26 cellular contexts compared by ENCODE assay signal in the genomic region with DNA sequence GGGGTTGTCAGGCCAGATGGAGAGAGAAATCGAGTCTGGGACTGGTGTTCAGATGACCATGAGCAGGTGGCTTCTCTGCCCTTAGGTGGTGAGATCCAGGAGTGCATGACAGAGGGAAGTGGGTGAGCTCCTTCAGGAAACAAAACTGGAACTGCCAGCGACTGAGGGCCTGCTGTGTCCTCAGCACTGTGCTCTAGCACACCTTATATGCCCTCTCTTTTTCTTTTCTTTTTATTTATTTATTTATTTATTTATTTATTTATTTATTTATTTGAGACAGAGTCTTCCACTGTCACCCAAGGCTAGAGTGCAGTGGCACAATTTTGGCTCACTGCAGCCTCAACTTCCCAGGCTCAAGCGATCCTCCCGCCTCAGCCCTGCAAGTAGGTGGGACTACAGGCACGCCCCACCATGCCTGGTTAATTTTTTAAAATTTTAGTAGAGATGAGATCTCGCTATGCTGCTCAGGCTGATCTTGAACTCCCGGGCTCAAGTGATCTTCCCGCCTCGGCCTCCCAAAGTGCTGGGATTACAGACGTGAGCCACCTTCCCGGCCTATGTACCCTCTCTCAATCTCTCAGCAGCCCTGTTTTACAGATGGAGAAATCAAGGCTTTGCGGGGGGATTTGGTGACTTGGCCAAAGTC. TPM values are rescaled to one million over a fixed set of nuclear protein-coding genes. Genes with fewer than 3 reads are reported as not detected.
A peak's percentile ranks its signal among the peaks of the same experiment; 100 is the strongest.
DNase-seq lines count a peak whose midpoint lies in the region; ATAC-seq and TF ChIP-seq lines count a peak whose summit lies in the region.
"Had no signal": no experiment of that assay in that cellular context is flagged by ENCODE, and none has a peak within 500 bp of the region (broad histone marks: within the 10 kb centered on the region; RNA-seq: fewer than 3 reads in every experiment).

No MANE protein-coding gene starts in this region.

- POLR2A ChIA-PET in HEK293 (lab: Yijun Ruan, JAX), result no interaction called here

- no peak for TF ChIP-seq EP300 in gastroesophageal sphincter (IDR thresholded peaks at IDR 0.05)

- H3K4me3 Mint-ChIP-seq in stimulated activated naive CD8-positive, alpha-beta T cell treated with anti-CD3 and anti-CD28 coated beads, Interleukin-15, amount 100 ng/mL, for 72 hours, result no peak overlapping the region
- H3K4me3 Mint-ChIP-seq: activated CD8-positive, alpha-beta T cell treated with anti-CD3 and anti-CD28 coated beads for 36 hours; B cell; natural killer cell treated with Interleukin-12 subunit alpha and Interleukin-12 subunit beta and Interleukin-15 and Interleukin-18, amount 100 ng/mL, for 72 hours; stimulated activated effector memory CD8-positive, alpha-beta T cell treated with anti-CD3 and anti-CD28 coated beads, Interleukin-12 subunit alpha, Interleukin-12 subunit beta, amount 100 ng/mL, for 72 hours had no signal

- no peaks in the 10 kb centered on the region for H3K4me1 Mint-ChIP-seq in stimulated activated naive CD8-positive, alpha-beta T cell treated with anti-CD3 and anti-CD28 coated beads, Interleukin-15, amount 100 ng/mL, for 72 hours
- H3K4me1 Mint-ChIP-seq: stimulated activated effector memory CD8-positive, alpha-beta T cell treated with anti-CD3 and anti-CD28 coated beads, Interleukin-12 subunit alpha, Interleukin-12 subunit beta, amount 100 ng/mL, for 72 hours had no signal

- peaks cover 24% of the 10 kb centered on the region for H3K27me3 Mint-ChIP-seq in stimulated activated naive CD8-positive, alpha-beta T cell treated with anti-CD3 and anti-CD28 coated beads, Interleukin-15, amount 100 ng/mL, for 72 hours

- 67 to 74% methylated on average over 3 to 5 of the region's 12 CpGs for WGBS in gastroesophageal sphincter (ENCODE audit: low coverage in 1 of 2), 2 donors

- H3K27ac Mint-ChIP-seq in stimulated activated naive CD8-positive, alpha-beta T cell treated with anti-CD3 and anti-CD28 coated beads, Interleukin-15, amount 100 ng/mL, for 72 hours, result no peak overlapping the region
- H3K27ac Mint-ChIP-seq: activated CD8-positive, alpha-beta T cell treated with anti-CD3 and anti-CD28 coated beads for 36 hours; activated naive CD4-positive, alpha-beta T cell treated with anti-CD3 and anti-CD28 coated beads, Interleukin-2, amount 50 U/mL, for 72 hours; B cell; natural killer cell treated with Interleukin-12 subunit alpha and Interleukin-12 subunit beta and Interleukin-15 and Interleukin-18, amount 100 ng/mL, for 72 hours; stimulated activated effector memory CD8-positive, alpha-beta T cell treated with anti-CD3 and anti-CD28 coated beads, Interleukin-12 subunit alpha, Interleukin-12 subunit beta, amount 100 ng/mL, for 72 hours had no signal

- H3K36me3 ChIP-seq in HEK293 (ENCODE audit: control insufficient read depth in 2 of 2, insufficient read depth in 1 of 2, low read length in 2 of 2) (no peaks in the 10 kb centered on the region), gastroesophageal sphincter (no peaks in the 10 kb centered on the region), stomach smooth muscle (ENCODE audit: control insufficient read depth in 2 of 2, insufficient read depth in 2 of 2, low read length in 2 of 2) (no peaks in the 10 kb centered on the region)
- H3K36me3 ChIP-seq: lower lobe of right lung had no signal

- H3K27ac ChIP-seq in HEK293 (ENCODE audit: extremely low read depth, low read depth, low read length), result no peak overlapping the region
- peak overlapping the region in 3 of 4 donors; percentile 24 to 60 (median 57) for H3K27ac ChIP-seq in gastroesophageal sphincter
- peak overlapping the region; percentile 60 for H3K27ac ChIP-seq in stomach smooth muscle (ENCODE audit: low read length)
- H3K27ac ChIP-seq: lower lobe of right lung, RWPE1 had no signal

- no peak overlapping the region for H3K9ac ChIP-seq in stomach smooth muscle (ENCODE audit: low read length in 2 of 2)

- DNase-seq in NCI-H510A treated with DMSO at 0.1 percent for 48 hours (lab: John Stamatoyannopoulos, UW) (peak; percentile 42), NCI-H510A (lab: John Stamatoyannopoulos, UW) (no peak), OCI-M2 (lab: John Stamatoyannopoulos, UW; ENCODE audit: unreplicated experiment) (no peak), NCI-H526 (lab: John Stamatoyannopoulos, UW) (no peak)
- DNase-seq in stimulated activated naive CD8-positive, alpha-beta T cell treated with anti-CD3 and anti-CD28 coated beads, Interleukin-15, amount 100 ng/mL, for 72 hours, result no peak
- DNase-seq: activated CD8-positive, alpha-beta T cell treated with anti-CD3 and anti-CD28 coated beads for 36 hours; GF-D8; H7; lower lobe of right lung; NCI-H187; NCI-H226; stimulated activated CD4-positive, alpha-beta T cell treated with anti-CD3 and anti-CD28 coated beads, Interleukin-12 subunit alpha, Interleukin-12 subunit beta, amount 100 ng/mL, for 4 hours; stimulated activated CD4-positive, alpha-beta T cell treated with anti-CD3 and anti-CD28 coated beads, Interleukin-4, amount 100 ng/mL, for 1 hour; T-helper 2 cell had no signal

- no peak for TF ChIP-seq POLR2A in gastroesophageal sphincter (IDR thresholded peaks at IDR 0.05)

- no peaks in the 10 kb centered on the region for H3K4me1 ChIP-seq in HEK293 (ENCODE audit: control insufficient read depth, insufficient read depth, low read length)
- peaks cover 0 to 38% (median 0%) of the 10 kb centered on the region in 3 donors for H3K4me1 ChIP-seq in gastroesophageal sphincter
- H3K4me1 ChIP-seq in stomach smooth muscle (ENCODE audit: control insufficient read depth, insufficient read depth, low read length), result peaks cover 14% of the 10 kb centered on the region

- CTCF ChIA-PET in HEK293 (lab: Yijun Ruan, JAX), result interaction anchor here (1.4 kb wide), 1 partner anchor 9 kb away, joined by 3 read pairs; no protein-coding TSS in a partner anchor

- no peak for TF ChIP-seq CTCF in HEK293 (tag by site-specific recombination; IDR thresholded peaks at IDR 0.05)
- no peak for TF ChIP-seq CTCF in gastroesophageal sphincter (IDR thresholded peaks at IDR 0.05)

- H3K27me3 ChIP-seq in gastroesophageal sphincter (no peaks in the 10 kb centered on the region), stomach smooth muscle (ENCODE audit: control insufficient read depth in 1 of 2, insufficient read depth in 2 of 2, low read length in 2 of 2) (no peaks in the 10 kb centered on the region)

- no peaks in the 10 kb centered on the region for H3K9me3 Mint-ChIP-seq in stimulated activated naive CD8-positive, alpha-beta T cell treated with anti-CD3 and anti-CD28 coated beads, Interleukin-15, amount 100 ng/mL, for 72 hours
- H3K9me3 Mint-ChIP-seq: activated naive CD4-positive, alpha-beta T cell treated with anti-CD3 and anti-CD28 coated beads, Interleukin-2, amount 50 U/mL, for 72 hours; natural killer cell treated with Interleukin-12 subunit alpha and Interleukin-12 subunit beta and Interleukin-15 and Interleukin-18, amount 100 ng/mL, for 72 hours; stimulated activated effector memory CD8-positive, alpha-beta T cell treated with anti-CD3 and anti-CD28 coated beads, Interleukin-12 subunit alpha, Interleukin-12 subunit beta, amount 100 ng/mL, for 72 hours had no signal

- no peaks in the 10 kb centered on the region for H3K9me3 ChIP-seq in HEK293 (ENCODE audit: control insufficient read depth, insufficient read depth, low read depth, low read length)
- peaks cover 0 to 7% (median 0%) of the 10 kb centered on the region in 3 donors for H3K9me3 ChIP-seq in gastroesophageal sphincter
- H3K9me3 ChIP-seq in stomach smooth muscle (ENCODE audit: control insufficient read depth in 2 of 2, low read length in 2 of 2), result peaks cover 0 to 5% of the 10 kb centered on the region in 2 donors

- peak; percentile 26 for ATAC-seq in gastroesophageal sphincter
- ATAC-seq in stimulated activated naive CD8-positive, alpha-beta T cell treated with anti-CD3 and anti-CD28 coated beads, Interleukin-15, amount 100 ng/mL, for 72 hours, result no peak
- ATAC-seq: activated CD8-positive, alpha-beta T cell treated with anti-CD3 and anti-CD28 coated beads for 36 hours; activated naive CD4-positive, alpha-beta T cell treated with anti-CD3 and anti-CD28 coated beads, Interleukin-2, amount 50 U/mL, for 72 hours; K562; natural killer cell treated with Interleukin-12 subunit alpha and Interleukin-12 subunit beta and Interleukin-15 and Interleukin-18, amount 100 ng/mL, for 72 hours; stimulated activated effector memory CD8-positive, alpha-beta T cell treated with anti-CD3 and anti-CD28 coated beads, Interleukin-12 subunit alpha, Interleukin-12 subunit beta, amount 100 ng/mL, for 72 hours had no signal

- no peak overlapping the region for H3K4me3 ChIP-seq in HEK293 (ENCODE audit: low read depth, low read length)
- no peak overlapping the region for H3K4me3 ChIP-seq in gastroesophageal sphincter
- H3K4me3 ChIP-seq in stomach smooth muscle (ENCODE audit: low read length in 2 of 2), result no peak overlapping the region
- H3K4me3 ChIP-seq: K562, lower lobe of right lung had no signal

TF ChIP-seq in HEK293, 187 proteins besides CTCF, POLR2A, EP300 and RAD21 (continues in another document):
- TF ChIP-seq ZNF341 (tag by site-specific recombination; IDR thresholded peaks at IDR 0.05; ENCODE audit: low read depth) (peak; percentile 22; the same call in 1 of the 2 replicates), KLF7 (tag by site-specific recombination; IDR thresholded peaks at IDR 0.05; ENCODE audit: borderline replicate concordance) (0 out of 2 replicates have a peak, but pooled peaks have one; percentile 46), OVOL3 (tag by site-specific recombination; IDR thresholded peaks at IDR 0.05) (0 out of 2 replicates have a peak, but pooled peaks have one; percentile 39), SCRT1 (tag by site-specific recombination; IDR thresholded peaks at IDR 0.05; ENCODE audit: borderline replicate concordance) (no peak)
- TF ChIP-seq, protein P1, sequence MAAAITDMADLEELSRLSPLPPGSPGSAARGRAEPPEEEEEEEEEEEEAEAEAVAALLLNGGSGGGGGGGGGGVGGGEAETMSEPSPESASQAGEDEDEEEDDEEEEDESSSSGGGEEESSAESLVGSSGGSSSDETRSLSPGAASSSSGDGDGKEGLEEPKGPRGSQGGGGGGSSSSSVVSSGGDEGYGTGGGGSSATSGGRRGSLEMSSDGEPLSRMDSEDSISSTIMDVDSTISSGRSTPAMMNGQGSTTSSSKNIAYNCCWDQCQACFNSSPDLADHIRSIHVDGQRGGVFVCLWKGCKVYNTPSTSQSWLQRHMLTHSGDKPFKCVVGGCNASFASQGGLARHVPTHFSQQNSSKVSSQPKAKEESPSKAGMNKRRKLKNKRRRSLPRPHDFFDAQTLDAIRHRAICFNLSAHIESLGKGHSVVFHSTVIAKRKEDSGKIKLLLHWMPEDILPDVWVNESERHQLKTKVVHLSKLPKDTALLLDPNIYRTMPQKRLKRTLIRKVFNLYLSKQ (tag by site-specific recombination; IDR thresholded peaks at IDR 0.05; ENCODE audit: borderline replicate concordance), result peak; percentile 44; the same call in 1 of the 2 replicates

RNA-seq across cellular contexts. Expression of gene RASD2, which starts 14.8 kb away (rescaled TPM):
- 10 to 100 TPM in 2 of 4 donors, 1 to 10 TPM in 2; 4.7 to 45.9 (median 16.0) TPM for total RNA-seq in gastroesophageal sphincter
- total RNA-seq: activated CD8-positive, alpha-beta T cell treated with anti-CD3 and anti-CD28 coated beads for 36 hours; endothelial cell of umbilical vein; HT1080; osteocyte had no signal
